In genomic region chr14:53278602-53279506, GRCh38 we compare ENCODE assay signal across 11 cellular contexts.
A peak's percentile ranks its signal among the peaks of the same experiment; 100 is the strongest.
DNase-seq lines count a peak whose midpoint lies in the region; TF ChIP-seq lines count a peak whose summit lies in the region.
"Had no signal": no experiment of that assay in that cellular context is flagged by ENCODE, and none has a peak within 500 bp of the region (broad histone marks: within the 10 kb centered on the region; RNA-seq: fewer than 3 reads in every experiment).

No MANE protein-coding gene starts in this region.

- H3K27ac ChIP-seq in BLaER1 (no peak overlapping the region), SJSA1 (peak overlapping the region; percentile 34; the same call in 1 of the 2 replicates)

- peaks cover 9% of the 10 kb centered on the region; the same call in 1 of the 2 replicates for H3K4me1 ChIP-seq in BLaER1
- H3K4me1 ChIP-seq in SJSA1 (replicated peaks): peaks cover 16% of the 10 kb centered on the region

- H3K9ac ChIP-seq in BLaER1: no peak overlapping the region

- H3K36me3 Mint-ChIP-seq in activated T-cell treated with anti-CD3 and anti-CD28 coated beads, Interleukin-2, amount 50 U/mL, for 24 hours (ENCODE audit: low read depth): peaks cover 3% of the 10 kb centered on the region

- DNase-seq in HFF-Myc (ENCODE audit: extremely low read depth, low read depth) (peak; percentile 50), SJSA1 (ENCODE audit: low read depth in 1 of 2, low spot score in 2 of 2) (peak; percentile 60 to 70), fibroblast of villous mesenchyme (ENCODE audit: low read depth) (peak; percentile 90), NCI-H2196 treated with DMSO at 0.1 percent for 48 hours (lab: John Stamatoyannopoulos, UW; ENCODE audit: unreplicated experiment) (no peak), NCI-H1436 treated with DMSO at 0.1 percent for 48 hours (lab: John Stamatoyannopoulos, UW) (no peak)
- no peak for DNase-seq in activated CD8-positive, alpha-beta memory T cell treated with anti-CD3 and anti-CD28 coated beads, Interleukin-2, amount 50 U/mL, for 48 hours
- DNase-seq in activated T-cell treated with anti-CD3 and anti-CD28 coated beads, Interleukin-2, amount 50 U/mL, for 24 hours: no peak
- DNase-seq: activated naive CD8-positive, alpha-beta T cell treated with anti-CD3 and anti-CD28 coated beads, Interleukin-2, amount 50 U/mL, for 24 hours; left ventricle myocardium superior; NCI-H524 treated with DMSO at 0.1 percent for 48 hours had no signal

- H3K4me3 ChIP-seq in BLaER1 (no peak overlapping the region), HFF-Myc (replicated peaks; ENCODE audit: low read depth, low read length) (no peak overlapping the region), SJSA1 (no peak overlapping the region), fibroblast of villous mesenchyme (ENCODE audit: low read depth, low read length) (no peak overlapping the region)

- H4K20me1 ChIP-seq in BLaER1: no peaks in the 10 kb centered on the region

- TF ChIP-seq CTCF in HFF-Myc (IDR thresholded peaks at IDR 0.05; ENCODE audit: low read depth, low read length, missing control alignments): no peak
- no peak for TF ChIP-seq CTCF in fibroblast of villous mesenchyme (IDR thresholded peaks at IDR 0.05; ENCODE audit: insufficient read depth, low read depth, low read length)

- H3K4me3 Mint-ChIP-seq in activated T-cell treated with anti-CD3 and anti-CD28 coated beads, Interleukin-2, amount 50 U/mL, for 24 hours: no peak overlapping the region
- H3K4me3 Mint-ChIP-seq: activated naive CD8-positive, alpha-beta T cell treated with anti-CD3 and anti-CD28 coated beads, Interleukin-2, amount 50 U/mL, for 24 hours had no signal

- H3K27me3 Mint-ChIP-seq in activated T-cell treated with anti-CD3 and anti-CD28 coated beads, Interleukin-2, amount 50 U/mL, for 24 hours: no peaks in the 10 kb centered on the region
- H3K27me3 Mint-ChIP-seq: activated naive CD8-positive, alpha-beta T cell treated with anti-CD3 and anti-CD28 coated beads, Interleukin-2, amount 50 U/mL, for 24 hours had no signal

- H3K4me1 Mint-ChIP-seq in activated T-cell treated with anti-CD3 and anti-CD28 coated beads, Interleukin-2, amount 50 U/mL, for 24 hours (ENCODE audit: low read depth): no peaks in the 10 kb centered on the region
- H3K4me1 Mint-ChIP-seq: activated naive CD8-positive, alpha-beta T cell treated with anti-CD3 and anti-CD28 coated beads, Interleukin-2, amount 50 U/mL, for 24 hours had no signal

- H3K27me3 ChIP-seq in BLaER1: no peaks in the 10 kb centered on the region
- no peaks in the 10 kb centered on the region for H3K27me3 ChIP-seq in SJSA1 (replicated peaks)

- H3K9me3 ChIP-seq in BLaER1 (peaks cover 65% of the 10 kb centered on the region), SJSA1 (replicated peaks) (no peaks in the 10 kb centered on the region)

- H3K4me2 ChIP-seq in BLaER1: peak overlapping the region; percentile 35; the same call in 1 of the 2 replicates

- H3K27ac Mint-ChIP-seq in activated T-cell treated with anti-CD3 and anti-CD28 coated beads, Interleukin-2, amount 50 U/mL, for 24 hours: no peak overlapping the region
- H3K27ac Mint-ChIP-seq: activated naive CD8-positive, alpha-beta T cell treated with anti-CD3 and anti-CD28 coated beads, Interleukin-2, amount 50 U/mL, for 24 hours had no signal

- H3K9me3 Mint-ChIP-seq in activated T-cell treated with anti-CD3 and anti-CD28 coated beads, Interleukin-2, amount 50 U/mL, for 24 hours: peaks cover 16% of the 10 kb centered on the region

- H3K36me3 ChIP-seq in BLaER1 (peaks cover 26% of the 10 kb centered on the region), SJSA1 (no peaks in the 10 kb centered on the region)

Comparison
In these comparisons a context has a peak if more than half of its experiments do, and no peak if none do; other contexts are left out.
1. DNase-seq: peak in HFF-Myc (single experiment), SJSA1 (2 of 2) and fibroblast of villous mesenchyme (single experiment); none in activated CD8-positive, alpha-beta memory T cell treated with anti-CD3 and anti-CD28 coated beads, Interleukin-2, amount 50 U/mL, for 48 hours (single experiment), NCI-H2196 treated with DMSO at 0.1 percent for 48 hours (single experiment), activated T-cell treated with anti-CD3 and anti-CD28 coated beads, Interleukin-2, amount 50 U/mL, for 24 hours (single experiment) and NCI-H1436 treated with DMSO at 0.1 percent for 48 hours (single experiment).